ENCODE assay signal across 1 cellular context in genomic region chr7:157997080-157997440, GRCh38.
TF ChIP-seq lines count a peak whose summit lies in the region.

No MANE protein-coding gene starts in this region.

TF ChIP-seq in H1, 55 proteins besides CTCF, POLR2A, EP300 and RAD21 (continued from another document):
- TF ChIP-seq USF2 (IDR thresholded peaks at IDR 0.05; ENCODE audit: low read length) = no peak
- TF ChIP-seq SP4 (IDR thresholded peaks at IDR 0.05; ENCODE audit: low read length) = no peak
- no peak for TF ChIP-seq HDAC6 (IDR thresholded peaks at IDR 0.05; ENCODE audit: low read depth, low read length)
- no peak for TF ChIP-seq SAP30 (IDR thresholded peaks at IDR 0.05; ENCODE audit: insufficient read depth, insufficient replicate concordance, low read length)
- TF ChIP-seq TAF1 (IDR thresholded peaks at IDR 0.05; ENCODE audit: low read depth, low read length) = no peak
- no peak for TF ChIP-seq TEAD4 (IDR thresholded peaks at IDR 0.05; ENCODE audit: low read depth, low read length)
- TF ChIP-seq FOSL1 (IDR thresholded peaks at IDR 0.05; ENCODE audit: insufficient read depth, low read depth, low read length) = no peak
- TF ChIP-seq SP1 (IDR thresholded peaks at IDR 0.05; ENCODE audit: low read depth, low read length) = no peak
- no peak for TF ChIP-seq GABPA (IDR thresholded peaks at IDR 0.05; ENCODE audit: borderline replicate concordance, insufficient read depth, low read length)
- TF ChIP-seq RNF2 (IDR thresholded peaks at IDR 0.05; ENCODE audit: borderline replicate concordance, low read depth, low read length, missing control alignments, poor library complexity, severe bottlenecking) = no peak
- TF ChIP-seq BRCA1 (IDR thresholded peaks at IDR 0.05; ENCODE audit: low read depth, low read length) = no peak
- TF ChIP-seq ASH2L (IDR thresholded peaks at IDR 0.05; ENCODE audit: low read length) = no peak
- no peak for TF ChIP-seq PHF8 (conservative IDR thresholded peaks at IDR 0.05; ENCODE audit: low read depth, low read length)
- TF ChIP-seq JUN (IDR thresholded peaks at IDR 0.05; ENCODE audit: low read depth, low read length) = no peak
TF ChIP-seq in H1: peak in this region for 0.
